Comparison of ENCODE assay signal across 8 cellular contexts in the genomic region with DNA sequence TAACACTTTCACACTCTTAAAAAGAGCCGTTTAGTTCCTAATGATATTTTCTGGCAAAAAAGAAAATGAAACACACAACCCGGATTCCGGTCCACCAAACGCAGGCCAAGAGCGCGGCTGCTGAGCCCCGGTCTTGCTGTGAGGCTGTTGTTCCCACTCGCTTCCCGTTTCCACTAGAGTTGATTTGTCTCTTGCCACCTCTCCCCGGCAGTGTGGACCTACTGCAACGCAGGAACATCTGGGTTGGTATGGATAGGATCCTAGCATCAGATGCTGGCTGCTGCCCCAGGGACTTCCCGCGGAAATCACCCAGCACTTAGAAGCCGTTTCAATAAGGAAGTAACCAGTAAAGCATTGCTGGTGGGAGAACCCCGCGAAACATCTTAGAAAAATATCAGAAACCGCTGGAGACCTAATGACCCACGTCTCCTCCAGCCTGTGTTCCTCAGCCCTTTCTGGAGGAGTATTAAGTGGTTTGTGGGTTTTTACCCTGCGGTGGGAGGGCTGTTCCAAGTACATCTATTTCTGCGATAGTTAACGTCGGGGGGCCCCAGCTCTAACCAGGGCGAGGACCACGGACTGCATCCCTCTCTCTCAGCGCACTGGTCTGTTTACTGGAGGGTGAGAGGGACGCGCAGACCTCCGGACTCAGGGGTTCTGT. TPM values are rescaled to one million over a fixed set of nuclear protein-coding genes. Genes with fewer than 3 reads are reported as not detected.
DNase-seq lines count a peak whose midpoint lies in the region; ATAC-seq, FAIRE-seq and TF ChIP-seq lines count a peak whose summit lies in the region.

No MANE protein-coding gene starts in this region.

- POLR2A ChIA-PET in AG04449 (lab: Yijun Ruan, JAX) = interaction anchor here (0.6 to 2.1 kb wide), 6 partner anchors 14 to 634 kb away, joined by 3 to 11 read pairs (median 3); no protein-coding TSS in a partner anchor

- peaks cover 37% of the 10 kb centered on the region for H4K20me1 ChIP-seq in astrocyte (ENCODE audit: insufficient read depth, low read length)

- peak overlapping the region; percentile 70 for H2AFZ ChIP-seq in astrocyte (ENCODE audit: low read depth, low read length)

- CTCF ChIA-PET in AG04449 (lab: Yijun Ruan, JAX) = interaction anchor here (0.8 to 2.3 kb wide), 9 partner anchors 12 to 263 kb away, joined by 3 to 7 read pairs (median 3); no protein-coding TSS in a partner anchor

- H3K4me3 ChIP-seq in AG04449 (ENCODE audit: low read depth, low read length) (peak overlapping the region; percentile 79), astrocyte (ENCODE audit: insufficient read depth, low read depth, low read length) (peak overlapping the region; percentile 73)

- H3K9ac ChIP-seq in astrocyte (ENCODE audit: low read length) = peak overlapping the region; percentile 80

- H3K79me2 ChIP-seq in astrocyte (ENCODE audit: insufficient read depth, low read length) = peaks cover 56% of the 10 kb centered on the region

- ATAC-seq in GM19025 (IDR thresholded peaks at IDR 0.05; ENCODE audit: low read depth, unreplicated experiment) = peak; percentile 59
- peak; percentile 52 for ATAC-seq in HG03280 (IDR thresholded peaks at IDR 0.05; ENCODE audit: unreplicated experiment)

- FAIRE-seq in astrocyte (lab: Jason Lieb, UNC) = peak; percentile 74

- H3K4me2 ChIP-seq in astrocyte (ENCODE audit: low read length) = peak overlapping the region; percentile 90

- peak overlapping the region; percentile 47 for H3K27ac ChIP-seq in astrocyte (ENCODE audit: low read depth, low read length)

- H3K27me3 Mint-ChIP-seq in astrocyte (ENCODE audit: low read depth, unreplicated experiment) (peaks cover 59% of the 10 kb centered on the region), immature natural killer cell (ENCODE audit: low read depth in 3 of 3) (peaks cover 0 to 7% (median 0%) of the 10 kb centered on the region in 3 donors)

- H3K36me3 Mint-ChIP-seq in astrocyte (ENCODE audit: low read depth, unreplicated experiment) = no peaks in the 10 kb centered on the region
- H3K36me3 Mint-ChIP-seq in immature natural killer cell = no peaks in the 10 kb centered on the region

- H3K27ac Mint-ChIP-seq in astrocyte (ENCODE audit: unreplicated experiment) (no peak overlapping the region), immature natural killer cell (peak overlapping the region; percentile 95 to 99 (median 98))

- no peak for TF ChIP-seq CTCF in AG04449 (IDR thresholded peaks at IDR 0.05; ENCODE audit: insufficient read depth, low read length, missing control alignments)
- no peak for TF ChIP-seq CTCF in astrocyte (IDR thresholded peaks at IDR 0.05; ENCODE audit: insufficient read depth, low read depth, low read length)

- peaks cover 9% of the 10 kb centered on the region for H3K4me1 ChIP-seq in astrocyte (ENCODE audit: insufficient read depth, low read length)

- no peaks in the 10 kb centered on the region for H3K36me3 ChIP-seq in astrocyte (ENCODE audit: insufficient read depth, low read length)

- H3K9me3 ChIP-seq in astrocyte (ENCODE audit: insufficient read depth, low read depth, low read length) = no peaks in the 10 kb centered on the region

- H3K9me3 Mint-ChIP-seq in astrocyte (ENCODE audit: unreplicated experiment) (no peaks in the 10 kb centered on the region), immature natural killer cell (no peaks in the 10 kb centered on the region)

- H3K4me1 Mint-ChIP-seq in astrocyte (ENCODE audit: low read depth, unreplicated experiment) = peaks cover 10% of the 10 kb centered on the region
- peaks cover 59 to 64% of the 10 kb centered on the region in 2 donors for H3K4me1 Mint-ChIP-seq in immature natural killer cell

- peak overlapping the region; percentile 82 for H3K4me3 Mint-ChIP-seq in astrocyte (ENCODE audit: unreplicated experiment)
- peak overlapping the region; percentile 97 to 100 (median 99) for H3K4me3 Mint-ChIP-seq in immature natural killer cell

- no peaks in the 10 kb centered on the region for H3K27me3 ChIP-seq in astrocyte (ENCODE audit: insufficient read depth, low read length)

- no peak for DNase-seq in AG04449 (ENCODE audit: low read depth, low spot score)
- peak; percentile 41 for DNase-seq in T follicular helper cell (ENCODE audit: low read depth)
- DNase-seq in astrocyte (ENCODE audit: low read depth) = peak; percentile 48
- peak; percentile 58 to 63 (median 62) for DNase-seq in immature natural killer cell
- DNase-seq in stimulated activated CD4-positive, alpha-beta T cell treated with anti-CD3 and anti-CD28 coated beads, Interleukin-15, amount 100 ng/mL, for 24 hours = peak; percentile 79
- DNase-seq in NCI-H774 (lab: John Stamatoyannopoulos, UW) = no peak

RNA-seq across cellular contexts. Expression of gene DOCK10, which starts 0.9 kb away (rescaled TPM):
- 6.3 and 7.7 TPM in 2 replicates for total RNA-seq in astrocyte
- polyA plus RNA-seq in immature natural killer cell = 10 to 100 TPM; 10.2 to 61.9 (median 22.9) TPM

Comparison
In these comparisons a context has a peak if more than half of its experiments do, and no peak if none do; other contexts are left out.
1. DNase-seq: peak in T follicular helper cell (single experiment), astrocyte (single experiment), immature natural killer cell (3 of 3) and stimulated activated CD4-positive, alpha-beta T cell treated with anti-CD3 and anti-CD28 coated beads, Interleukin-15, amount 100 ng/mL, for 24 hours (single experiment); none in AG04449 (single experiment) and NCI-H774 (single experiment).